ENCODE assay signal across 9 cellular contexts in the genomic region with DNA sequence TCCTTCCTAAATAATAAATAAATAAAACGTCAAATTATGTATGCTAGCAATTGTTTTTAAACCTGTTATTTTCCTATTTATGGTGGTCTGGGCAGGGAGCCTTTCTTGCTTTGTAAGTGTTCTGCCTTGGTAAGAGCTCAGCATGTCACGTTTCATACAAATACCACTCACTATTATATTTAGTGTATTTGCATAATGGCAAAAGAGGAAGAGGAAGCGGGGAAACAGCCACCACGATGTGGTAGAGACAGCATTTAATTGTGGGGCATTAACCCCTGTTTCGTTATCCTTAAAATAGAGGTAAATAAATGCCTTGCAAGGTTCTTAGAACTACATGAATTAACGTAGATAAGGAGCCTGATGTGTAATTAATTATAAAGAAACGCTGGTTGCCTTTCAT. TPM values are rescaled to one million over a fixed set of nuclear protein-coding genes. Genes with fewer than 3 reads are reported as not detected.
DNase-seq lines count a peak whose midpoint lies in the region; ATAC-seq and TF ChIP-seq lines count a peak whose summit lies in the region.
"Had no signal": no experiment of that assay in that cellular context is flagged by ENCODE, and none has a peak within 500 bp of the region (broad histone marks: within the 10 kb centered on the region; RNA-seq: fewer than 3 reads in every experiment).

No MANE protein-coding gene starts in this region.

- H3K4me1 ChIP-seq in Peyer's patch (peaks cover 0 to 14% (median 4%) of the 10 kb centered on the region in 4 donors), neutrophil (ENCODE audit: control insufficient read depth in 1 of 2, insufficient read depth in 1 of 2, low read depth in 1 of 2, low read length in 1 of 2) (peaks cover 34% of the 10 kb centered on the region in 2 experiments), testis (peaks cover 12% of the 10 kb centered on the region)
- H3K4me1 ChIP-seq: parathyroid adenoma had no signal

- no peak overlapping the region for H3K4me3 Mint-ChIP-seq in natural killer cell
- no peak overlapping the region for H3K4me3 Mint-ChIP-seq in natural killer cell treated with Interleukin-12 subunit alpha and Interleukin-12 subunit beta and Interleukin-15 and Interleukin-18, amount 100 ng/mL, for 72 hours
- H3K4me3 Mint-ChIP-seq in progenitor cell of endocrine pancreas (ENCODE audit: low read depth): no peak overlapping the region

- H3K4me3 ChIP-seq in Peyer's patch (peak overlapping the region in 2 of 4 donors; percentile 76 to 93), neutrophil (ENCODE audit: low read depth in 1 of 2, low read length in 1 of 2) (peak overlapping the region; percentile 93), testis (peak overlapping the region in 1 of 2 donors; percentile 79)

- H3K9me3 ChIP-seq in Peyer's patch (no peaks in the 10 kb centered on the region), neutrophil (no peaks in the 10 kb centered on the region), testis (no peaks in the 10 kb centered on the region)

- no peak overlapping the region for H3K27ac Mint-ChIP-seq in natural killer cell
- no peak overlapping the region for H3K27ac Mint-ChIP-seq in natural killer cell treated with Interleukin-12 subunit alpha and Interleukin-12 subunit beta and Interleukin-15 and Interleukin-18, amount 100 ng/mL, for 72 hours
- H3K27ac Mint-ChIP-seq in progenitor cell of endocrine pancreas: no peak overlapping the region

- no peak for TF ChIP-seq CTCF in natural killer cell (IDR thresholded peaks at IDR 0.05)
- TF ChIP-seq CTCF in Peyer's patch (IDR thresholded peaks at IDR 0.05): no peak
- TF ChIP-seq CTCF in neutrophil (IDR thresholded peaks at IDR 0.05): no peak
- TF ChIP-seq CTCF in testis (IDR thresholded peaks at IDR 0.05): no peak
- TF ChIP-seq CTCF in progenitor cell of endocrine pancreas (IDR thresholded peaks at IDR 0.05; ENCODE audit: unreplicated experiment): no peak

- WGBS in testis, 2 donors: 35 to 38% methylated on average over 7 of the region's 7 CpGs

- TF ChIP-seq POLR2A in Peyer's patch (IDR thresholded peaks at IDR 0.05) (no peak), testis (IDR thresholded peaks at IDR 0.05) (no peak)

- H3K4me1 Mint-ChIP-seq in natural killer cell (peaks cover 24 to 33% of the 10 kb centered on the region in 2 donors), progenitor cell of endocrine pancreas (ENCODE audit: low read depth) (peaks cover 16% of the 10 kb centered on the region)
- peaks cover 22 to 29% of the 10 kb centered on the region in 2 donors for H3K4me1 Mint-ChIP-seq in natural killer cell treated with Interleukin-12 subunit alpha and Interleukin-12 subunit beta and Interleukin-15 and Interleukin-18, amount 100 ng/mL, for 72 hours (ENCODE audit: low read depth in 2 of 2)

- no peaks in the 10 kb centered on the region for H3K27me3 Mint-ChIP-seq in natural killer cell (ENCODE audit: low read depth in 2 of 2)
- no peaks in the 10 kb centered on the region for H3K27me3 Mint-ChIP-seq in natural killer cell treated with Interleukin-12 subunit alpha and Interleukin-12 subunit beta and Interleukin-15 and Interleukin-18, amount 100 ng/mL, for 72 hours
- H3K27me3 Mint-ChIP-seq in progenitor cell of endocrine pancreas: peaks cover 3% of the 10 kb centered on the region

- intact Hi-C loops in natural killer cell (cut with micrococcal nuclease) (loop anchor here (5.0 kb wide), 1 partner anchor 262 kb away; a partner anchor contains a TSS), testis (cut with DNase I; ENCODE audit: low total_unique reads) (no loop called here)

- H3K36me3 ChIP-seq in Peyer's patch: peaks cover 0 to 8% (median 0%) of the 10 kb centered on the region in 3 donors
- H3K36me3 ChIP-seq in neutrophil: no peaks in the 10 kb centered on the region
- no peaks in the 10 kb centered on the region for H3K36me3 ChIP-seq in testis (ENCODE audit: low read depth, missing control alignments)

- peak overlapping the region in 3 of 4 donors; percentile 86 to 89 (median 87) for H3K27ac ChIP-seq in Peyer's patch
- H3K27ac ChIP-seq in neutrophil: peak overlapping the region; percentile 86
- no peak overlapping the region for H3K27ac ChIP-seq in testis
- H3K27ac ChIP-seq: parathyroid adenoma had no signal

- ATAC-seq in natural killer cell (peak in 2 of 3 donors; percentile 29 to 58), HG03045 (IDR thresholded peaks at IDR 0.05; ENCODE audit: unreplicated experiment) (peak; percentile 36)
- ATAC-seq in natural killer cell treated with Interleukin-12 subunit alpha and Interleukin-12 subunit beta and Interleukin-15 and Interleukin-18, amount 100 ng/mL, for 72 hours: no peak

- H3K27me3 ChIP-seq in Peyer's patch: no peaks in the 10 kb centered on the region
- no peaks in the 10 kb centered on the region for H3K27me3 ChIP-seq in neutrophil
- no peaks in the 10 kb centered on the region for H3K27me3 ChIP-seq in testis

- no peaks in the 10 kb centered on the region for H3K9me3 Mint-ChIP-seq in natural killer cell
- H3K9me3 Mint-ChIP-seq in natural killer cell treated with Interleukin-12 subunit alpha and Interleukin-12 subunit beta and Interleukin-15 and Interleukin-18, amount 100 ng/mL, for 72 hours: no peaks in the 10 kb centered on the region
- no peaks in the 10 kb centered on the region for H3K9me3 Mint-ChIP-seq in progenitor cell of endocrine pancreas (ENCODE audit: low read depth)

- DNase-seq in natural killer cell: no peak
- DNase-seq in natural killer cell treated with Interleukin-12 subunit alpha and Interleukin-12 subunit beta and Interleukin-15 and Interleukin-18, amount 100 ng/mL, for 72 hours (ENCODE audit: low spot score): no peak
- peak in 2 of 3 donors; percentile 73 to 75 for DNase-seq in Peyer's patch
- DNase-seq in stimulated activated CD4-positive, alpha-beta T cell treated with anti-CD3 and anti-CD28 coated beads, Interleukin-4, amount 100 ng/mL, for 24 hours: no peak
- no peak for DNase-seq in testis
- no peak for DNase-seq in progenitor cell of endocrine pancreas (ENCODE audit: low spot score, unreplicated experiment)

- no peaks in the 10 kb centered on the region for H3K36me3 Mint-ChIP-seq in natural killer cell
- peaks cover 4% of the 10 kb centered on the region for H3K36me3 Mint-ChIP-seq in natural killer cell treated with Interleukin-12 subunit alpha and Interleukin-12 subunit beta and Interleukin-15 and Interleukin-18, amount 100 ng/mL, for 72 hours
- peaks cover 17% of the 10 kb centered on the region for H3K36me3 Mint-ChIP-seq in progenitor cell of endocrine pancreas (ENCODE audit: insufficient read depth)

RNA-seq across cellular contexts. Expression of a gene that starts 2.0 kb away (rescaled TPM):
- total RNA-seq in natural killer cell: 10 to 100 TPM; 36.4 to 39.9 (median 37.5) TPM
- total RNA-seq in natural killer cell treated with Interleukin-12 subunit alpha and Interleukin-12 subunit beta and Interleukin-15 and Interleukin-18, amount 100 ng/mL, for 72 hours: 100 to 1,000 TPM in 1 of 2 donors, 10 to 100 TPM in 1; 69.6 to 115 TPM
- 10 to 100 TPM; 33.3 to 75.1 (median 42.5) TPM for total RNA-seq in Peyer's patch
- total RNA-seq in testis: 10 to 100 TPM; 43.5 to 60.3 TPM
- polyA plus RNA-seq in testis (ENCODE audit: insufficient read depth, low read depth, low replicate concordance): 59.5 TPM
- total RNA-seq in progenitor cell of endocrine pancreas: 71.6 and 80.1 TPM in 2 replicates

RNA-seq across cellular contexts. Expression of a gene that starts 42.5 kb away (rescaled TPM):
- total RNA-seq in natural killer cell (10 to 100 TPM; 59.9 to 80.4 (median 66.4) TPM), Peyer's patch (10 to 100 TPM; 26.8 to 90.4 (median 61.5) TPM), testis (100 to 1,000 TPM; 160 to 170 TPM), progenitor cell of endocrine pancreas (60.3 and 64.3 TPM in 2 replicates)
- total RNA-seq in natural killer cell treated with Interleukin-12 subunit alpha and Interleukin-12 subunit beta and Interleukin-15 and Interleukin-18, amount 100 ng/mL, for 72 hours: 10 to 100 TPM; 43.4 to 68.6 TPM
- polyA plus RNA-seq in testis (ENCODE audit: insufficient read depth, low read depth, low replicate concordance): 82.0 TPM

Comparison
In these comparisons a context has a peak if more than half of its experiments do, and no peak if none do; other contexts are left out.
1. ATAC-seq: peak in natural killer cell (2 of 3) and HG03045 (single experiment); none in natural killer cell treated with Interleukin-12 subunit alpha and Interleukin-12 subunit beta and Interleukin-15 and Interleukin-18, amount 100 ng/mL, for 72 hours (0 of 2).
2. DNase-seq: peak in Peyer's patch (2 of 3); none in natural killer cell (single experiment), natural killer cell treated with Interleukin-12 subunit alpha and Interleukin-12 subunit beta and Interleukin-15 and Interleukin-18, amount 100 ng/mL, for 72 hours (single experiment), stimulated activated CD4-positive, alpha-beta T cell treated with anti-CD3 and anti-CD28 coated beads, Interleukin-4, amount 100 ng/mL, for 24 hours (single experiment), testis (single experiment) and progenitor cell of endocrine pancreas (single experiment).
3. H3K27ac ChIP-seq: peak in Peyer's patch (3 of 4) and neutrophil (single experiment); none in testis (0 of 2).